ENCODE assay signal across 26 cellular contexts in genomic region chr3:130929827-130930226, GRCh38. TPM values are rescaled to one million over a fixed set of nuclear protein-coding genes. Genes with fewer than 3 reads are reported as not detected.
A peak's percentile ranks its signal among the peaks of the same experiment; 100 is the strongest.
DNase-seq lines count a peak whose midpoint lies in the region; TF ChIP-seq lines count a peak whose summit lies in the region.
"Had no signal": no experiment of that assay in that cellular context is flagged by ENCODE, and none has a peak within 500 bp of the region (broad histone marks: within the 10 kb centered on the region; RNA-seq: fewer than 3 reads in every experiment).

No MANE protein-coding gene starts in this region.

- H3K27ac ChIP-seq in GM23248: peak overlapping the region; percentile 53
- peak overlapping the region; percentile 88 for H3K27ac ChIP-seq in WERI-Rb-1
- H3K27ac ChIP-seq: thyroid gland had no signal

- no peak overlapping the region for H3K27ac Mint-ChIP-seq in CD14-positive monocyte
- H3K27ac Mint-ChIP-seq: activated CD4-positive, alpha-beta memory T cell treated with anti-CD3 and anti-CD28 coated beads, Interleukin-2, amount 10 ng/mL, durations not matched to agents 7 days and 5 days; activated naive CD4-positive, alpha-beta T cell treated with anti-CD3 and anti-CD28 coated beads, Interleukin-2, amount 50 U/mL, for 24 hours; activated T-helper 17 cell treated with anti-CD3 and anti-CD28 coated beads, Interleukin-2, amount 50 U/mL, for 72 hours; mesothelial cell of epicardium; stimulated activated naive CD8-positive, alpha-beta T cell treated with anti-CD3 and anti-CD28 coated beads, Interleukin-15, amount 100 ng/mL, for 72 hours had no signal

- peak overlapping the region; percentile 23 for H3K4me3 ChIP-seq in AG10803 (ENCODE audit: low read length)
- peak overlapping the region; percentile 36 for H3K4me3 ChIP-seq in GM23248
- peak overlapping the region; percentile 39 for H3K4me3 ChIP-seq in WERI-Rb-1 (ENCODE audit: low read depth, low read length)
- H3K4me3 ChIP-seq: thyroid gland had no signal

- TF ChIP-seq CTCF in AG10803 (conservative IDR thresholded peaks at IDR 0.05; ENCODE audit: low read length): no peak
- no peak for TF ChIP-seq CTCF in WERI-Rb-1 (IDR thresholded peaks at IDR 0.05; ENCODE audit: low read depth, low read length)
- TF ChIP-seq CTCF in CD14-positive monocyte (IDR thresholded peaks at IDR 0.05): no peak

- intact Hi-C loops in CD14-positive monocyte (cut with micrococcal nuclease): no loop called here

- no peaks in the 10 kb centered on the region for H4K20me1 ChIP-seq in GM23248 (ENCODE audit: insufficient read depth)

- H3K4me2 ChIP-seq in GM23248 (ENCODE audit: unreplicated experiment): peak overlapping the region; percentile 62

- peaks cover 27% of the 10 kb centered on the region in 2 donors for H3K36me3 Mint-ChIP-seq in CD14-positive monocyte

- H3K9me3 ChIP-seq in GM23248 (ENCODE audit: low read depth): no peaks in the 10 kb centered on the region
- peaks cover 16% of the 10 kb centered on the region for H3K9me3 ChIP-seq in WERI-Rb-1 (ENCODE audit: severe bottlenecking)
- H3K9me3 ChIP-seq: thyroid gland had no signal

- H3K27me3 ChIP-seq in GM23248 (replicated peaks; ENCODE audit: insufficient read depth): no peaks in the 10 kb centered on the region
- H3K27me3 ChIP-seq in WERI-Rb-1 (ENCODE audit: insufficient read depth, low read depth, severe bottlenecking): no peaks in the 10 kb centered on the region
- H3K27me3 ChIP-seq: thyroid gland had no signal

- H3K4me3 Mint-ChIP-seq in CD14-positive monocyte: no peak overlapping the region
- H3K4me3 Mint-ChIP-seq: activated CD4-positive, alpha-beta memory T cell treated with anti-CD3 and anti-CD28 coated beads, Interleukin-2, amount 10 ng/mL, durations not matched to agents 7 days and 5 days; activated naive CD4-positive, alpha-beta T cell treated with anti-CD3 and anti-CD28 coated beads, Interleukin-2, amount 50 U/mL, for 24 hours; activated T-helper 17 cell treated with anti-CD3 and anti-CD28 coated beads, Interleukin-2, amount 50 U/mL, for 72 hours; mesothelial cell of epicardium; naive thymus-derived CD4-positive, alpha-beta T cell; stimulated activated naive CD8-positive, alpha-beta T cell treated with anti-CD3 and anti-CD28 coated beads, Interleukin-15, amount 100 ng/mL, for 72 hours had no signal

- peak overlapping the region; percentile 52 for H3K9ac ChIP-seq in GM23248

- peaks cover 38% of the 10 kb centered on the region for H3K4me1 ChIP-seq in GM23248 (ENCODE audit: insufficient read depth)

- no peaks in the 10 kb centered on the region for H3K9me2 ChIP-seq in GM23248 (ENCODE audit: insufficient read depth)

- peaks cover 0 to 2% (median 0%) of the 10 kb centered on the region in 7 donors for H3K9me3 Mint-ChIP-seq in CD14-positive monocyte
- H3K9me3 Mint-ChIP-seq: activated CD4-positive, alpha-beta memory T cell treated with anti-CD3 and anti-CD28 coated beads, Interleukin-2, amount 10 ng/mL, durations not matched to agents 7 days and 5 days; activated naive CD4-positive, alpha-beta T cell treated with anti-CD3 and anti-CD28 coated beads, Interleukin-2, amount 50 U/mL, for 24 hours; activated T-helper 17 cell treated with anti-CD3 and anti-CD28 coated beads, Interleukin-2, amount 50 U/mL, for 72 hours had no signal

- DNase-seq in AG10803 (ENCODE audit: low read depth) (peak; percentile 17), GM23248 (peak; percentile 36), WERI-Rb-1 (peak; percentile 26), fibroblast of gingiva (ENCODE audit: low read depth) (peak; percentile 3), CD14-positive monocyte (ENCODE audit: low spot score) (no peak), NCI-H510A (lab: John Stamatoyannopoulos, UW) (no peak), HPDE6-E6E7 (ENCODE audit: extremely low spot score) (no peak)
- no peak for DNase-seq in stimulated activated CD4-positive, alpha-beta T cell treated with anti-CD3 and anti-CD28 coated beads, Interleukin-12 subunit alpha, Interleukin-12 subunit beta, amount 100 ng/mL, for 4 hours
- DNase-seq: activated CD4-positive, alpha-beta memory T cell treated with anti-CD3 and anti-CD28 coated beads, Interleukin-2, amount 10 ng/mL, durations not matched to agents 7 days and 5 days; activated CD8-positive, alpha-beta memory T cell treated with anti-CD3 and anti-CD28 coated beads, Interleukin-2, amount 50 U/mL, for 48 hours; AML-193; aorta; DMS53; GDM1; IMR-90; naive thymus-derived CD4-positive, alpha-beta T cell; NCI-H1105; NCI-H187 treated with DMSO at 0.1 percent for 48 hours; NCI-H2171 treated with DMSO at 0.1 percent for 48 hours; SIG-M5; stimulated activated naive CD8-positive, alpha-beta T cell treated with anti-CD3 and anti-CD28 coated beads, Interleukin-15, amount 100 ng/mL, for 72 hours; T-helper 1 cell; thyroid gland had no signal

- peak overlapping the region; percentile 68 for H2AFZ ChIP-seq in GM23248

- in situ Hi-C loops in GM23248 (cut with MboI): no loop called here

- H3K36me3 ChIP-seq in GM23248 (ENCODE audit: low read depth) (0 out of 2 replicates have a peak, but pooled peaks cover 9% of the 10 kb centered on the region), WERI-Rb-1 (peaks cover 33% of the 10 kb centered on the region)

- WGBS in GM23248 (ENCODE audit: low coverage in 1 of 2, low lambda C conversion rate in 2 of 2, missing lambda C conversion rate in 2 of 2), 2 experiments: 26 to 31% methylated on average over 4 of the region's 4 CpGs

- peaks cover 8% of the 10 kb centered on the region for H3K4me1 Mint-ChIP-seq in CD14-positive monocyte
- H3K4me1 Mint-ChIP-seq: mesothelial cell of epicardium had no signal

- H3F3A ChIP-seq in GM23248 (ENCODE audit: insufficient read depth): peaks cover 31% of the 10 kb centered on the region; the same call in 1 of the 2 replicates

- peaks cover 92% of the 10 kb centered on the region for H3K79me2 ChIP-seq in GM23248 (ENCODE audit: insufficient read depth)

- H3K27me3 Mint-ChIP-seq in CD14-positive monocyte (ENCODE audit: low read depth in 3 of 3): no peaks in the 10 kb centered on the region
- H3K27me3 Mint-ChIP-seq: activated CD4-positive, alpha-beta memory T cell treated with anti-CD3 and anti-CD28 coated beads, Interleukin-2, amount 10 ng/mL, durations not matched to agents 7 days and 5 days; activated naive CD4-positive, alpha-beta T cell treated with anti-CD3 and anti-CD28 coated beads, Interleukin-2, amount 50 U/mL, for 24 hours; activated T-helper 17 cell treated with anti-CD3 and anti-CD28 coated beads, Interleukin-2, amount 50 U/mL, for 72 hours; naive thymus-derived CD4-positive, alpha-beta T cell; stimulated activated naive CD8-positive, alpha-beta T cell treated with anti-CD3 and anti-CD28 coated beads, Interleukin-15, amount 100 ng/mL, for 72 hours had no signal

RNA-seq across cellular contexts. Expression of gene ATP2C1, which starts 35.9 kb away (rescaled TPM):
- total RNA-seq in GM23248 (2014; rRNA removed; shearing (Covaris generic)): 68.5 and 73.6 TPM in 2 replicates
- polyA plus RNA-seq in GM23248 (2016; fragmentation: Nextera tagmentation; extraction: Ambion mirVana) (65.8 and 74.7 TPM in 2 replicates), CD14-positive monocyte (10 to 100 TPM; 11.7 to 12.2 TPM)

Comparison
In these comparisons a context has a peak if more than half of its experiments do, and no peak if none do; other contexts are left out.
1. DNase-seq: peak in AG10803 (single experiment), GM23248 (single experiment), WERI-Rb-1 (single experiment) and fibroblast of gingiva (single experiment); none in CD14-positive monocyte (single experiment), NCI-H510A (single experiment), stimulated activated CD4-positive, alpha-beta T cell treated with anti-CD3 and anti-CD28 coated beads, Interleukin-12 subunit alpha, Interleukin-12 subunit beta, amount 100 ng/mL, for 4 hours (single experiment) and HPDE6-E6E7 (single experiment).
2. Peak in every context shown above with its lines, with median percentiles within 50 percentile points of each other: H3K4me3 ChIP-seq.